In the genomic region with DNA sequence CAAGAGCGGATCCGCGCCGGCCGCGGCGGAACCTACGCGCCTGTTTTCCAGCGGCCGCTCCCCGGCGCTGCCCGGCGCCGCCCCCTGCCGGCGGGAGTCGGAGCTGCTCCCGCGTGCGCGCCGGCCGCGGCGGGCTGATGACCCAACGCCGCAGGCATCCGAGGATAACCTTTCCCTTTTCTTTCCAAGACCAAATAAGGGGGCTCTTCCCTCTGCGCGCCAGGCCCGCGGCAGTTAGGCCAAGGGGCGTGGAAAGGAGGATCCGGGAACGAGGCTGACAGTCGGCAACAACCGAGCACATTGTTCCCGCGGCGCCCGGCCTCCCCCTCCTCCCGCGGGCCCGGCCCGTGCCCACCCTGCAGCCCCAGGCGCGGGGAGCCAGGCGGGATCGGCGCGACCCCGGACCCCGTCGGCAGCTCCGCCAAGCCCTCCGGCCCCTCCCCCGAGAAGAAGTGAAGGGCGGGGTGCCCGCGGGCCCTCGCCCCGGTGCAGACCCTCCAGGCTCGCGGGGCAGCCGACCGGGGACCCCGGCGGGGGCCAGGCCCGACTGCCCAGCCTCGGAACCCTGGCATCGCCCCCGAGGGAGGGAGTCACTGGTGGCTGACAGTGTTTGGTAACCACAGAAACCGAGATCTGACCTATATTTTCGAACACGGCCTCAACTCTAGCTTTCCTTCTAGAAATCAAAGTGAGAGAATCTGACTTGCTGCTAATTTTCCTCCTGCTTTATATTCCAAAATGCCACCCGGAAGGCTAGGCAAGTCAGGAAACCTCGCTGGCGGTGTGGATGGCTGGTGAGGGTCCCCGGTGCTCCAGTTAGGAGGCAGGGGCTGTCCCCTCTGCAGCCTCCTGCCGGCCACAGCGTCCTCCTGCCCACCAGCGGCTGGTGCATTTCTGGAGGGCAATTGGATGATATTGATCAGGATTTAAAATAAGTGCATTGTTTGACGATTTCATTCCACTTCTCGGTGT, we compare ENCODE assay signal across 7 cellular contexts. TPM values are rescaled to one million over a fixed set of nuclear protein-coding genes. Genes with fewer than 3 reads are reported as not detected.
DNase-seq lines count a peak whose midpoint lies in the region; ATAC-seq, FAIRE-seq and TF ChIP-seq lines count a peak whose summit lies in the region.

No MANE protein-coding gene starts in this region.

- no peaks in the 10 kb centered on the region for H3K36me3 ChIP-seq in ectodermal cell (ENCODE audit: control insufficient read depth, insufficient read depth, low read length)

- intact Hi-C loops in lower leg skin (cut with DNase I; ENCODE audit: low total_unique reads): no loop called here

- no peak for TF ChIP-seq CTCF in lower leg skin (IDR thresholded peaks at IDR 0.05)

- 4% methylated on average over 86 of the region's 86 CpGs for WGBS in ectodermal cell, 2 experiments
- 12 to 17% methylated on average over 29 to 50 of the region's 86 CpGs for WGBS in lower leg skin, 2 donors

- no peak for FAIRE-seq in GM12891 (lab: Jason Lieb, UNC)

- TF ChIP-seq POLR2A in GM12891 (IDR thresholded peaks at IDR 0.05; ENCODE audit: low read depth, low read length) (no peak), lower leg skin (IDR thresholded peaks at IDR 0.05) (no peak)

- H3K9me3 ChIP-seq in ectodermal cell (ENCODE audit: control insufficient read depth, low read length): no peaks in the 10 kb centered on the region

- peak overlapping the region; percentile 83 for H3K27ac ChIP-seq in ectodermal cell (ENCODE audit: insufficient read depth, low read depth, low read length, poor library complexity, severe bottlenecking)

- H3K27me3 ChIP-seq in ectodermal cell (ENCODE audit: control insufficient read depth, insufficient read depth, low read length, poor library complexity, severe bottlenecking): peaks cover 3% of the 10 kb centered on the region

- peak overlapping the region; percentile 54 for H3K4me3 ChIP-seq in ectodermal cell (ENCODE audit: insufficient read depth, low read depth, low read length)
- peak overlapping the region; percentile 18 for H3K4me3 ChIP-seq in lower leg skin (ENCODE audit: low read depth, poor library complexity, severe bottlenecking)

- DNase-seq in GM12891 (ENCODE audit: insufficient read length, low spot score): peak; percentile 79
- peak; percentile 23 to 49 for DNase-seq in NCI-H1930 (lab: John Stamatoyannopoulos, UW)
- peak; percentile 41 to 57 for DNase-seq in activated CD4-positive, alpha-beta T cell treated with anti-CD3 and anti-CD28 coated beads, Interleukin-2, amount 50 U/mL, for 48 hours
- DNase-seq in lower leg skin (ENCODE audit: low spot score in 2 of 2): peak; percentile 62 to 94
- DNase-seq in stimulated activated CD4-positive, alpha-beta T cell treated with anti-CD3 and anti-CD28 coated beads, Interleukin-2, amount 100 ng/mL, for 48 hours: peak; percentile 47 to 56

- peaks cover 5% of the 10 kb centered on the region for H3K4me1 ChIP-seq in ectodermal cell (ENCODE audit: control insufficient read depth, insufficient read depth, low read length)

- ATAC-seq in HG02610 (IDR thresholded peaks at IDR 0.05; ENCODE audit: unreplicated experiment): peak; percentile 72

TF ChIP-seq in GM12891, 5 proteins besides CTCF, POLR2A, EP300 and RAD21:
- no peak for TF ChIP-seq TAF1 (IDR thresholded peaks at IDR 0.05; ENCODE audit: low read depth, low read length)
- no peak for TF ChIP-seq SPI1 (IDR thresholded peaks at IDR 0.05; ENCODE audit: low read depth, low read length)
- no peak for TF ChIP-seq POU2F2 (IDR thresholded peaks at IDR 0.05; ENCODE audit: low read depth, low read length)
- TF ChIP-seq PAX5 (IDR thresholded peaks at IDR 0.05; ENCODE audit: insufficient read depth, low read length, severe bottlenecking): no peak
- no peak for TF ChIP-seq POLR2AphosphoS5 (IDR thresholded peaks at IDR 0.05; ENCODE audit: low read depth, low read length)

RNA-seq across cellular contexts. Expression of gene SYNM, which starts 45.6 kb away (rescaled TPM):
- 0.44 TPM for polyA plus RNA-seq in GM12891 (2012; ENCODE audit: low read depth, missing spikeins)
- 1.7 TPM for polyA plus RNA-seq in ectodermal cell (2013, experiment 1 of 4)
- 1.3 TPM for polyA plus RNA-seq in ectodermal cell (2013, experiment 2 of 4)
- 1.1 TPM for polyA plus RNA-seq in ectodermal cell (2013, experiment 3 of 4)
- 1.1 TPM for polyA plus RNA-seq in ectodermal cell (2013, experiment 4 of 4)
- total RNA-seq in lower leg skin: 10 to 100 TPM in 2 of 4 donors, 1 to 10 TPM in 2; 4.7 to 32.8 (median 10.7) TPM

RNA-seq across cellular contexts. Expression of gene PGPEP1L, which starts 51.7 kb away (rescaled TPM):
- polyA plus RNA-seq in GM12891 (2012; ENCODE audit: low read depth, missing spikeins): not detected
- polyA plus RNA-seq in ectodermal cell (2013, experiment 1 of 4): not detected
- polyA plus RNA-seq in ectodermal cell (2013, experiment 2 of 4): not detected
- polyA plus RNA-seq in ectodermal cell (2013, experiment 3 of 4): not detected
- not detected for polyA plus RNA-seq in ectodermal cell (2013, experiment 4 of 4)
- not detected for total RNA-seq in lower leg skin

Comparison
In these comparisons a context has a peak if more than half of its experiments do, and no peak if none do; other contexts are left out.
1. Peak in every context shown above with its lines: DNase-seq, ATAC-seq, H3K4me3 ChIP-seq and H3K27ac ChIP-seq.